In the genomic region with DNA sequence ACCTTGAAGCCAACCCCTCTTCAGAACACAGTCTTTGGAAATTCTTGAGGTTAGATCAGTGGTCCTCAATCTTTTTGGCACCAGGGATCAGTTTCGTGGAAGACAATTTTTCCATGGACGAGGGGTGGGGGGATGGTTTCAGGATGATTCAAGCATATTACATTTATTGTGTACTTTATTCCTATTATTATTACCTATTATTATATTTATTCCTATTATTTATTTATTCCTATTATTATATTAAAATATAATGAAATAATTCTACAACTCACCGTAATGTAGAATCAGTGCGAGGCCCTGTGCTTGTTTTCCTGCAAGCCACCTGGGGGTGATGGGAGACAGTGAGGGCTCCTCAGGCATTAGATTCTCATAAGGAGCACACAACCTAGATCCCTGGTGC, we compare ENCODE assay signal across 18 cellular contexts.
"Had no signal": no experiment of that assay in that cellular context is flagged by ENCODE, and none has a peak within 500 bp of the region (broad histone marks: within the 10 kb centered on the region; RNA-seq: fewer than 3 reads in every experiment).

No MANE protein-coding gene starts in this region.

- H3K4me3 ChIP-seq: coronary artery, hepatocyte, mucosa of descending colon, psoas muscle, right lobe of liver, spleen, tibial artery, upper lobe of left lung, vagina had no signal

- ATAC-seq: mucosa of descending colon; psoas muscle; stimulated activated memory B cell treated with anti-CD40 and anti-IgM and Interleukin-4, amounts not matched to agents 10 μg/mL and 1 μg/mL and 100 μg/mL, for 72 hours had no signal

- DNase-seq: effector CD4-positive, alpha-beta T cell; foreskin melanocyte; mucosa of descending colon; psoas muscle; retina; right lobe of liver; spleen; stimulated activated CD4-positive, alpha-beta T cell treated with anti-CD3 and anti-CD28 coated beads, Interleukin-15, amount 100 ng/mL, for 24 hours; stimulated activated CD4-positive, alpha-beta T cell treated with anti-CD3 and anti-CD28 coated beads, Interleukin-1b, Interleukin-23, amount 100 ng/mL, for 48 hours; stimulated activated CD4-positive, alpha-beta T cell treated with anti-CD3 and anti-CD28 coated beads, Interleukin-4, amount 100 ng/mL, for 24 hours; tibial artery; upper lobe of left lung had no signal

- H3K27me3 ChIP-seq: hepatocyte, neutrophil, right lobe of liver, spleen, tibial artery, upper lobe of left lung, vagina had no signal

- H2AFZ ChIP-seq: hepatocyte had no signal

- H3K79me2 ChIP-seq: hepatocyte had no signal

- H3K4me2 ChIP-seq: hepatocyte had no signal

- H3K27me3 Mint-ChIP-seq: stimulated activated memory B cell treated with anti-CD40 and anti-IgM and Interleukin-4, amounts not matched to agents 10 μg/mL and 1 μg/mL and 100 μg/mL, for 72 hours; stimulated activated naive CD8-positive, alpha-beta T cell treated with anti-CD3 and anti-CD28 coated beads, Interleukin-15, Interleukin-2, amounts not matched to agents 100 ng/mL and 50 ng/mL, for 24 hours had no signal

- H3K36me3 ChIP-seq: neutrophil, right lobe of liver, tibial artery, upper lobe of left lung, vagina had no signal

- H3K27ac ChIP-seq: coronary artery, hepatocyte, neutrophil, psoas muscle, tibial artery, upper lobe of left lung, vagina had no signal

- H3K4me3 Mint-ChIP-seq: stimulated activated memory B cell treated with anti-CD40 and anti-IgM and Interleukin-4, amounts not matched to agents 10 μg/mL and 1 μg/mL and 100 μg/mL, for 72 hours had no signal

- H3K4me1 ChIP-seq: psoas muscle, vagina had no signal

- H3K9me3 Mint-ChIP-seq: stimulated activated memory B cell treated with anti-CD40 and anti-IgM and Interleukin-4, amounts not matched to agents 10 μg/mL and 1 μg/mL and 100 μg/mL, for 72 hours; stimulated activated naive CD8-positive, alpha-beta T cell treated with anti-CD3 and anti-CD28 coated beads, Interleukin-15, Interleukin-2, amounts not matched to agents 100 ng/mL and 50 ng/mL, for 24 hours had no signal
